In the genomic region with DNA sequence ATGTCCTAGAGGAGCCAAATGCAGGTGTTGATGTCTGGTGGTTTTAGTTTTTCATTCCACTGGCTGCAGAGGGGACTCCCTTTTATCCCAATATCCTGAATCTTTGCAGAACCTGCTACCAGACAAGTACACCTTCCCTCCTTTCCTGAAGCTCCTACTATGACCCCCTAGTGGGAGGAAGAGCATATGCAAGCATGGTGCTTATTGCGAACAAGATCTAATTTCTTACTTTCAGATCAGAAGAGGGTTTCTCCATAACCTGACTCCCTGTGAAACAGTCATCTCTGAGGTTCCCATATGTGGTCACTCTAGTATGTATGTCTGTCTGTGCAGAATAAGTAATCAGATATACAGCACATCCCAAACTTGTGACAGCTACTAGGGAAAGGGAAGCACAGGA, we compare ENCODE assay signal across 13 cellular contexts.
DNase-seq lines count a peak whose midpoint lies in the region; ATAC-seq, FAIRE-seq and TF ChIP-seq lines count a peak whose summit lies in the region.
"Had no signal": no experiment of that assay in that cellular context is flagged by ENCODE, and none has a peak within 500 bp of the region (broad histone marks: within the 10 kb centered on the region; RNA-seq: fewer than 3 reads in every experiment).

No MANE protein-coding gene starts in this region.

- no peak for DNase-seq in left ventricle myocardium superior
- no peak for DNase-seq in left cardiac atrium
- DNase-seq in MM.1S, result no peak
- DNase-seq in bronchial epithelial cell (ENCODE audit: low read depth), result peak; percentile 33
- no peak for DNase-seq in type B pancreatic cell (ENCODE audit: extremely low spot score, unreplicated experiment)
- no peak for DNase-seq in inferior parietal cortex (ENCODE audit: extremely low spot score)
- DNase-seq in T-helper 2 cell treated with Interferon-gamma antibody and Interleukin-4, amounts not matched to agents 5 μg/mL and 100 μg/mL, for 36 hours (ENCODE audit: low spot score), result no peak
- DNase-seq in CD8-positive, alpha-beta memory T cell, result no peak
- DNase-seq: NCI-H446; stimulated activated CD4-positive, alpha-beta T cell treated with anti-CD3 and anti-CD28 coated beads, Interleukin-4, amount 100 ng/mL, for 1 hour; T1000 had no signal

- FAIRE-seq in bronchial epithelial cell (lab: Jason Lieb, UNC), result no peak

- POLR2A ChIA-PET in CD8-positive, alpha-beta memory T cell (lab: Charles Lee), result no interaction called here

- TF ChIP-seq CTCF in MM.1S (IDR thresholded peaks at IDR 0.05; ENCODE audit: low read length) (peak; percentile 17; the same call in 1 of the 2 replicates), bronchial epithelial cell (IDR thresholded peaks at IDR 0.05; ENCODE audit: insufficient read depth, low read length, severe bottlenecking) (peak; percentile 16), type B pancreatic cell (conservative IDR thresholded peaks at IDR 0.05) (peak; percentile 49)

- H3K4me3 ChIP-seq in MM.1S (ENCODE audit: low read length) (no peak overlapping the region), bronchial epithelial cell (ENCODE audit: low read depth, low read length) (no peak overlapping the region)
- H3K4me3 ChIP-seq in CD8-positive, alpha-beta memory T cell (ENCODE audit: low read length), result no peak overlapping the region
- H3K4me3 ChIP-seq: thoracic aorta had no signal

- H3K36me3 ChIP-seq in MM.1S (replicated peaks; ENCODE audit: insufficient read depth, low read length), result no peaks in the 10 kb centered on the region
- H3K36me3 ChIP-seq in bronchial epithelial cell (ENCODE audit: control insufficient read depth, insufficient read depth, low read length), result no peaks in the 10 kb centered on the region
- H3K36me3 ChIP-seq in CD8-positive, alpha-beta memory T cell (ENCODE audit: insufficient read depth, low read length), result no peaks in the 10 kb centered on the region

- H3K27ac ChIP-seq in MM.1S (ENCODE audit: low read length), result no peak overlapping the region
- no peak overlapping the region for H3K27ac ChIP-seq in CD8-positive, alpha-beta memory T cell (ENCODE audit: low read depth, low read length)
- H3K27ac ChIP-seq: thoracic aorta had no signal

- ATAC-seq in left ventricle myocardium superior, result peak; percentile 27
- ATAC-seq in left cardiac atrium, result no peak
- ATAC-seq: natural killer cell treated with Interleukin-12 subunit alpha and Interleukin-12 subunit beta and Interleukin-15 and Interleukin-18, amount 100 ng/mL, for 72 hours had no signal

- no peaks in the 10 kb centered on the region for H3F3A ChIP-seq in MM.1S (ENCODE audit: insufficient read depth, low read length)

- no peaks in the 10 kb centered on the region for H3K79me2 ChIP-seq in MM.1S (ENCODE audit: low read length)

- CTCF ChIA-PET in CD8-positive, alpha-beta memory T cell (lab: Charles Lee), result no interaction called here

- H3K4me2 ChIP-seq in MM.1S (ENCODE audit: low read depth, low read length), result no peak overlapping the region

- H2AFZ ChIP-seq in MM.1S (ENCODE audit: low read length), result no peak overlapping the region

- no peak overlapping the region for H3K27ac Mint-ChIP-seq in type B pancreatic cell
- no peak overlapping the region for H3K27ac Mint-ChIP-seq in T-helper 2 cell treated with Interferon-gamma antibody and Interleukin-4, amounts not matched to agents 5 μg/mL and 100 μg/mL, for 36 hours
- H3K27ac Mint-ChIP-seq in CD8-positive, alpha-beta memory T cell, result no peak overlapping the region
- H3K27ac Mint-ChIP-seq: natural killer cell treated with Interleukin-12 subunit alpha and Interleukin-12 subunit beta and Interleukin-15 and Interleukin-18, amount 100 ng/mL, for 72 hours had no signal

- H3K27me3 Mint-ChIP-seq in type B pancreatic cell, result no peaks in the 10 kb centered on the region
- peaks cover 19% of the 10 kb centered on the region for H3K27me3 Mint-ChIP-seq in T-helper 2 cell treated with Interferon-gamma antibody and Interleukin-4, amounts not matched to agents 5 μg/mL and 100 μg/mL, for 36 hours (ENCODE audit: low read depth)
- H3K27me3 Mint-ChIP-seq in CD8-positive, alpha-beta memory T cell, result peaks cover 3 to 9% of the 10 kb centered on the region in 2 donors

- no peak overlapping the region for H3K4me3 Mint-ChIP-seq in type B pancreatic cell
- H3K4me3 Mint-ChIP-seq in T-helper 2 cell treated with Interferon-gamma antibody and Interleukin-4, amounts not matched to agents 5 μg/mL and 100 μg/mL, for 36 hours, result no peak overlapping the region
- H3K4me3 Mint-ChIP-seq in CD8-positive, alpha-beta memory T cell, result no peak overlapping the region
- H3K4me3 Mint-ChIP-seq: natural killer cell treated with Interleukin-12 subunit alpha and Interleukin-12 subunit beta and Interleukin-15 and Interleukin-18, amount 100 ng/mL, for 72 hours had no signal

- no peaks in the 10 kb centered on the region for H3K36me3 Mint-ChIP-seq in type B pancreatic cell
- no peaks in the 10 kb centered on the region for H3K36me3 Mint-ChIP-seq in T-helper 2 cell treated with Interferon-gamma antibody and Interleukin-4, amounts not matched to agents 5 μg/mL and 100 μg/mL, for 36 hours (ENCODE audit: low read depth)
- no peaks in the 10 kb centered on the region for H3K36me3 Mint-ChIP-seq in CD8-positive, alpha-beta memory T cell
- H3K36me3 Mint-ChIP-seq: natural killer cell treated with Interleukin-12 subunit alpha and Interleukin-12 subunit beta and Interleukin-15 and Interleukin-18, amount 100 ng/mL, for 72 hours had no signal

- no peak overlapping the region for H3K9ac ChIP-seq in MM.1S (ENCODE audit: low read length)

- H3K4me1 ChIP-seq in MM.1S (ENCODE audit: low read length), result no peaks in the 10 kb centered on the region
- no peaks in the 10 kb centered on the region for H3K4me1 ChIP-seq in CD8-positive, alpha-beta memory T cell (ENCODE audit: insufficient read depth, low read length)

- no peaks in the 10 kb centered on the region for H3K4me1 Mint-ChIP-seq in type B pancreatic cell (ENCODE audit: unreplicated experiment)
- H3K4me1 Mint-ChIP-seq in T-helper 2 cell treated with Interferon-gamma antibody and Interleukin-4, amounts not matched to agents 5 μg/mL and 100 μg/mL, for 36 hours (ENCODE audit: low read depth), result no peaks in the 10 kb centered on the region
- H3K4me1 Mint-ChIP-seq in CD8-positive, alpha-beta memory T cell, result no peaks in the 10 kb centered on the region

- H3K9me3 ChIP-seq in MM.1S (replicated peaks; ENCODE audit: insufficient read depth, low read length), result no peaks in the 10 kb centered on the region
- no peaks in the 10 kb centered on the region for H3K9me3 ChIP-seq in CD8-positive, alpha-beta memory T cell (ENCODE audit: low read length)
- H3K9me3 ChIP-seq: thoracic aorta had no signal

- no peaks in the 10 kb centered on the region for H3K9me3 Mint-ChIP-seq in type B pancreatic cell
- no peaks in the 10 kb centered on the region for H3K9me3 Mint-ChIP-seq in T-helper 2 cell treated with Interferon-gamma antibody and Interleukin-4, amounts not matched to agents 5 μg/mL and 100 μg/mL, for 36 hours
- H3K9me3 Mint-ChIP-seq in CD8-positive, alpha-beta memory T cell, result no peaks in the 10 kb centered on the region
- H3K9me3 Mint-ChIP-seq: natural killer cell treated with Interleukin-12 subunit alpha and Interleukin-12 subunit beta and Interleukin-15 and Interleukin-18, amount 100 ng/mL, for 72 hours had no signal

- H4K20me1 ChIP-seq in MM.1S (ENCODE audit: insufficient read depth, low read length), result no peaks in the 10 kb centered on the region

- H3K27me3 ChIP-seq in MM.1S (replicated peaks; ENCODE audit: insufficient read depth, low read length) (no peaks in the 10 kb centered on the region), bronchial epithelial cell (ENCODE audit: control insufficient read depth, insufficient read depth, low read length) (no peaks in the 10 kb centered on the region)
- H3K27me3 ChIP-seq in CD8-positive, alpha-beta memory T cell (ENCODE audit: insufficient read depth, low read length, poor library complexity, severe bottlenecking), result no peaks in the 10 kb centered on the region

- H3K9me2 ChIP-seq in MM.1S (replicated peaks; ENCODE audit: insufficient read depth, low read length), result no peaks in the 10 kb centered on the region

- intact Hi-C loops in left ventricle myocardium superior (cut with micrococcal nuclease), result no loop called here
- intact Hi-C loops in left cardiac atrium (cut with DNase I), result no loop called here
